In genomic region chr5:113295111-113295539, GRCh38 we compare ENCODE assay signal across 8 cellular contexts.
DNase-seq lines count a peak whose midpoint lies in the region; ATAC-seq and TF ChIP-seq lines count a peak whose summit lies in the region.

No MANE protein-coding gene starts in this region.

- ATAC-seq in HG03521 (IDR thresholded peaks at IDR 0.05; ENCODE audit: unreplicated experiment) = no peak

- H3K36me3 ChIP-seq in kidney epithelial cell (ENCODE audit: control insufficient read depth, insufficient read depth, low read length) (no peaks in the 10 kb centered on the region), thymus (ENCODE audit: control insufficient read depth, insufficient read depth) (no peaks in the 10 kb centered on the region)

- peaks cover 3% of the 10 kb centered on the region for H3K36me3 Mint-ChIP-seq in T-helper 1 cell treated with Interleukin-12 subunit alpha and Interleukin-12 subunit beta and Interleukin-4 antibody, amounts not matched to agents 30 μg/mL and 1 μg/mL, for 36 hours (ENCODE audit: low read depth)

- H3K4me1 Mint-ChIP-seq in T-helper 1 cell treated with Interleukin-12 subunit alpha and Interleukin-12 subunit beta and Interleukin-4 antibody, amounts not matched to agents 30 μg/mL and 1 μg/mL, for 36 hours (ENCODE audit: low read depth) = peaks cover 15% of the 10 kb centered on the region

- peak overlapping the region; percentile 89 for H3K4me3 Mint-ChIP-seq in T-helper 1 cell treated with Interleukin-12 subunit alpha and Interleukin-12 subunit beta and Interleukin-4 antibody, amounts not matched to agents 30 μg/mL and 1 μg/mL, for 36 hours

- H3K27ac Mint-ChIP-seq in T-helper 1 cell treated with Interleukin-12 subunit alpha and Interleukin-12 subunit beta and Interleukin-4 antibody, amounts not matched to agents 30 μg/mL and 1 μg/mL, for 36 hours = peak overlapping the region; percentile 68

- no peak overlapping the region for H3K27ac ChIP-seq in thymus (ENCODE audit: low read depth)

- H3K27me3 Mint-ChIP-seq in T-helper 1 cell treated with Interleukin-12 subunit alpha and Interleukin-12 subunit beta and Interleukin-4 antibody, amounts not matched to agents 30 μg/mL and 1 μg/mL, for 36 hours (ENCODE audit: low read depth) = peaks cover 72% of the 10 kb centered on the region

- WGBS in thymus = 7% methylated on average over 8 of the region's 8 CpGs

- no peaks in the 10 kb centered on the region for H3K9me3 Mint-ChIP-seq in T-helper 1 cell treated with Interleukin-12 subunit alpha and Interleukin-12 subunit beta and Interleukin-4 antibody, amounts not matched to agents 30 μg/mL and 1 μg/mL, for 36 hours

- H3K27me3 ChIP-seq in kidney epithelial cell (ENCODE audit: control insufficient read depth, insufficient read depth, low read length) (no peaks in the 10 kb centered on the region), thymus (ENCODE audit: control insufficient read depth, insufficient read depth) (peaks cover 22% of the 10 kb centered on the region)

- in situ Hi-C loops in astrocyte of the spinal cord (cut with HindIII; ENCODE audit: low sequenced_read_pairs) = no loop called here

- no peaks in the 10 kb centered on the region for H3K9me3 ChIP-seq in thymus (ENCODE audit: control insufficient read depth)

- peak; percentile 14 for TF ChIP-seq CTCF in astrocyte of the spinal cord (IDR thresholded peaks at IDR 0.05; ENCODE audit: low read depth, low read length)
- TF ChIP-seq CTCF in kidney epithelial cell (IDR thresholded peaks at IDR 0.05; ENCODE audit: insufficient read depth, low read length, poor library complexity, severe bottlenecking) = no peak

- no peaks in the 10 kb centered on the region for H3K4me1 ChIP-seq in thymus (ENCODE audit: control insufficient read depth, insufficient read depth, low read length)

- DNase-seq in T-helper 1 cell (no peak), astrocyte of the spinal cord (ENCODE audit: low read depth, low spot score) (no peak), kidney epithelial cell (ENCODE audit: low read depth) (no peak), NCI-H2227 treated with DMSO at 0.1 percent for 48 hours (lab: John Stamatoyannopoulos, UW) (no peak), HK-2 (ENCODE audit: unreplicated experiment) (no peak)

- peak overlapping the region; percentile 84 for H3K4me3 ChIP-seq in astrocyte of the spinal cord (ENCODE audit: low read depth, low read length)
- H3K4me3 ChIP-seq in kidney epithelial cell (ENCODE audit: low read depth, low read length) = peak overlapping the region; percentile 66
- peak overlapping the region; percentile 57 for H3K4me3 ChIP-seq in thymus (ENCODE audit: low read length)
